8 cellular contexts compared by ENCODE assay signal in the genomic region with DNA sequence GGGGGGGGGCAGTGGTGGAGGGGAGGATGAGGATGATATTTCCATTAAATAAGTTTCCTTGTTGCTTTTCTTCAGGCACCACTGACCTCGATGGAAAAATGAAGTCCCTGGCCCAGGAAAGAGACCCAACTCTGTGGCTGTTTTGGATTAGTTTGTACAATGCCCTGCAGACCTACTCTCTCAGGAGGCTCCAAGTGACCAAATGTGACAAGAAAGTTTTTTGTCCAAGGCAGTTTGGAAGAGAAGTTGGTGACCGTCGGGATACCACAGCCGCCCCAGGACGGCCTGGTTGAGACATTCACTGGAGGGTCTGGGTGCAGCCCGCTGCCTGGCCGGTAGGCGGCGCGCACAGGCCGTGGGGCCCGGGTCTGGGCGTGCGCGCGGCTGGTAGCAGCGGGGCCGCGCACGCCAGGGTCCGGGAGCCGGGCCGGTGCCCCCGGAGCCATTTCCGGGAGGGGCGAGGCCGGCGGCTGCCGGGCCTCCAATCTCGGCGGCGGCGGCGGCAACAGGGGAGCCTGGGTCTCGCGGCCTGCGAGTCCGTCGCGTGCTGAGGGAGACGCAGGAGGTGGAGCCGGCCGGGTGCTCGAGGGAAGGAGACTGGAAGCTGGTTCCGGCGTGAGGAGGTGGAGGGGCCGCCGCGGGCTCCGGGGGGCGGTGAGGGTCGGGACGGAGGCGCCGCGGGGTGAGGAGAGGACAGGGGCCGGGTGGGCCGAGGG. TPM values are rescaled to one million over a fixed set of nuclear protein-coding genes. Genes with fewer than 3 reads are reported as not detected.
DNase-seq lines count a peak whose midpoint lies in the region; ATAC-seq and TF ChIP-seq lines count a peak whose summit lies in the region.

A gene with protein sequence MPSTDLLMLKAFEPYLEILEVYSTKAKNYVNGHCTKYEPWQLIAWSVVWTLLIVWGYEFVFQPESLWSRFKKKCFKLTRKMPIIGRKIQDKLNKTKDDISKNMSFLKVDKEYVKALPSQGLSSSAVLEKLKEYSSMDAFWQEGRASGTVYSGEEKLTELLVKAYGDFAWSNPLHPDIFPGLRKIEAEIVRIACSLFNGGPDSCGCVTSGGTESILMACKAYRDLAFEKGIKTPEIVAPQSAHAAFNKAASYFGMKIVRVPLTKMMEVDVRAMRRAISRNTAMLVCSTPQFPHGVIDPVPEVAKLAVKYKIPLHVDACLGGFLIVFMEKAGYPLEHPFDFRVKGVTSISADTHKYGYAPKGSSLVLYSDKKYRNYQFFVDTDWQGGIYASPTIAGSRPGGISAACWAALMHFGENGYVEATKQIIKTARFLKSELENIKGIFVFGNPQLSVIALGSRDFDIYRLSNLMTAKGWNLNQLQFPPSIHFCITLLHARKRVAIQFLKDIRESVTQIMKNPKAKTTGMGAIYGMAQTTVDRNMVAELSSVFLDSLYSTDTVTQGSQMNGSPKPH (plus strand): TSS at position 445 of the 716 bp plus-strand sequence. CDS start 906 bp downstream, outside the sequence.

- BruUV-seq in Caco-2 (replicated peaks; lab: Mats Ljungman, UMichigan) (TSS peak; percentile 69), Panc1 (replicated peaks; lab: Mats Ljungman, UMichigan) (no TSS peak)

- peaks cover 7% of the 10 kb centered on the region for H3K4me1 Mint-ChIP-seq in Caco-2 (ENCODE audit: low read depth, unreplicated experiment)
- peaks cover 51% of the 10 kb centered on the region for H3K4me1 Mint-ChIP-seq in activated T-cell treated with anti-CD3 and anti-CD28 coated beads, Interleukin-2, amount 50 U/mL, for 72 hours (ENCODE audit: low read depth)

- TF ChIP-seq CTCF in Caco-2 (IDR thresholded peaks at IDR 0.05; ENCODE audit: insufficient read depth in 1 of 2, low read depth in 1 of 2, low read length in 1 of 2, severe bottlenecking in 1 of 2, unreplicated experiment in 1 of 2) (peak; percentile 99 to 100), Panc1 (IDR thresholded peaks at IDR 0.05) (peak; percentile 100), esophagus muscularis mucosa (IDR thresholded peaks at IDR 0.05) (peak; percentile 98 to 100 (median 98))

- no peak for TF ChIP-seq EP300 in esophagus muscularis mucosa (IDR thresholded peaks at IDR 0.05)

- H3K36me3 ChIP-seq in Caco-2 (ENCODE audit: control insufficient read depth, insufficient read depth, low read length) (peaks cover 2% of the 10 kb centered on the region), Panc1 (ENCODE audit: control insufficient read depth, insufficient read depth, low read length) (no peaks in the 10 kb centered on the region; the same call in 1 of the 2 replicates), esophagus muscularis mucosa (peaks cover 0 to 25% (median 6%) of the 10 kb centered on the region in 4 donors)

- H3K4me3 ChIP-seq in Caco-2 (ENCODE audit: low read depth, low read length) (peak within 1 kb of the TSS; percentile 93), Panc1 (ENCODE audit: low read depth in 2 of 2, low read length in 2 of 2) (peak within 1 kb of the TSS; percentile 68 to 89), esophagus muscularis mucosa (peak within 1 kb of the TSS; percentile 83 to 97 (median 86))

- H3K9me3 ChIP-seq in Caco-2 (no peaks in the 10 kb centered on the region), Panc1 (ENCODE audit: control insufficient read depth, insufficient read depth, low read depth, low read length) (no peaks in the 10 kb centered on the region), esophagus muscularis mucosa (no peaks in the 10 kb centered on the region)

- H3K9me3 Mint-ChIP-seq in Caco-2 (ENCODE audit: unreplicated experiment): no peaks in the 10 kb centered on the region
- H3K9me3 Mint-ChIP-seq in activated T-cell treated with anti-CD3 and anti-CD28 coated beads, Interleukin-2, amount 50 U/mL, for 72 hours: no peaks in the 10 kb centered on the region

- in situ Hi-C loops in Panc1 (cut with HindIII; ENCODE audit: low pct_unique_long_range_greater_than_20kb, low sequenced_read_pairs): no loop called here

- ATAC-seq in GM19455 (IDR thresholded peaks at IDR 0.05; ENCODE audit: unreplicated experiment) (peak; percentile 93), Panc1 (peak; percentile 92)
- ATAC-seq in activated T-cell treated with anti-CD3 and anti-CD28 coated beads, Interleukin-2, amount 50 U/mL, for 72 hours (replicated peaks in 1 of 2): peak; percentile 91 to 92

- H3K4me1 ChIP-seq in Caco-2 (peaks cover 5% of the 10 kb centered on the region; the same call in 1 of the 2 replicates), Panc1 (ENCODE audit: control insufficient read depth, insufficient read depth, low read length) (peaks cover 10% of the 10 kb centered on the region; the same call in 1 of the 2 replicates), esophagus muscularis mucosa (peaks cover 9 to 26% (median 18%) of the 10 kb centered on the region in 4 donors)

- no peaks in the 10 kb centered on the region for H3K27me3 ChIP-seq in Caco-2 (replicated peaks; ENCODE audit: control insufficient read depth, insufficient read depth, low read length)
- H3K27me3 ChIP-seq in Panc1 (ENCODE audit: control insufficient read depth, insufficient read depth, low read length): no peaks in the 10 kb centered on the region
- no peaks in the 10 kb centered on the region for H3K27me3 ChIP-seq in esophagus muscularis mucosa

- peak within 1 kb of the TSS; percentile 89 for H3K27ac Mint-ChIP-seq in Caco-2 (ENCODE audit: unreplicated experiment)
- peak within 1 kb of the TSS; percentile 97 for H3K27ac Mint-ChIP-seq in activated T-cell treated with anti-CD3 and anti-CD28 coated beads, Interleukin-2, amount 50 U/mL, for 72 hours

- WGBS in esophagus muscularis mucosa: 3% methylated on average over 28 of the region's 58 CpGs

- H3K27me3 Mint-ChIP-seq in Caco-2 (ENCODE audit: insufficient read depth, unreplicated experiment): no peaks in the 10 kb centered on the region
- H3K27me3 Mint-ChIP-seq in activated T-cell treated with anti-CD3 and anti-CD28 coated beads, Interleukin-2, amount 50 U/mL, for 72 hours (ENCODE audit: low read depth): no peaks in the 10 kb centered on the region

- H3K27ac ChIP-seq in Panc1 (ENCODE audit: low read length) (peak within 1 kb of the TSS; percentile 71), esophagus muscularis mucosa (replicated peaks in 1 of 4) (peak within 1 kb of the TSS; percentile 92 to 98 (median 96))

- POLR2A ChIA-PET in Caco-2 (lab: Charles Lee) (no interaction called here), Panc1 (lab: Charles Lee) (interaction anchor here (0.6 kb wide), 1 partner anchor 62 kb away, joined by 3 read pairs; no protein-coding TSS in a partner anchor)

- DNase-seq in Caco-2 (peak; percentile 92 to 98), HPDE6-E6E7 (ENCODE audit: extremely low spot score) (peak; percentile 89), Panc1 (ENCODE audit: low read depth, low spot score) (peak; percentile 17), esophagus muscularis mucosa (ENCODE audit: extremely low spot score) (peak; percentile 92), myocyte (ENCODE audit: low read depth) (peak; percentile 87)
- peak; percentile 88 to 94 for DNase-seq in activated T-cell treated with anti-CD3 and anti-CD28 coated beads, Interleukin-2, amount 50 U/mL, for 72 hours
- DNase-seq in stimulated activated CD8-positive, alpha-beta memory T cell treated with anti-CD3 and anti-CD28 coated beads, Interleukin-7, amount 100 ng/mL, for 4 hours (ENCODE audit: low read depth in 2 of 2): peak; percentile 63 to 78

- intact Hi-C loops in Caco-2 (cut with micrococcal nuclease; ENCODE audit: unreplicated experiment): loop anchor here (1.0 to 10.0 kb wide), 5 partner anchors 29 to 389 kb away; no protein-coding TSS in a partner anchor
- intact Hi-C loops in Panc1 (cut with micrococcal nuclease; ENCODE audit: unreplicated experiment): loop anchor here (2.0 kb wide), 1 partner anchor 65 kb away; no protein-coding TSS in a partner anchor
- intact Hi-C loops in esophagus muscularis mucosa (cut with DNase I): loop anchor here (2.0 kb wide), 1 partner anchor 65 kb away; no protein-coding TSS in a partner anchor

- CTCF ChIA-PET in Caco-2 (lab: Charles Lee) (interaction anchor here (0.8 to 1.6 kb wide), 2 partner anchors 30 to 72 kb away, joined by 3 to 4 read pairs; no protein-coding TSS in a partner anchor), Panc1 (lab: Charles Lee) (no interaction called here)

- peaks cover 38% of the 10 kb centered on the region for H3K36me3 Mint-ChIP-seq in Caco-2 (ENCODE audit: insufficient read depth, unreplicated experiment)
- peaks cover 9 to 10% of the 10 kb centered on the region in 2 donors for H3K36me3 Mint-ChIP-seq in activated T-cell treated with anti-CD3 and anti-CD28 coated beads, Interleukin-2, amount 50 U/mL, for 72 hours (ENCODE audit: insufficient read depth in 2 of 2)

- peak within 1 kb of the TSS; percentile 96 for H3K4me3 Mint-ChIP-seq in Caco-2 (ENCODE audit: unreplicated experiment)
- H3K4me3 Mint-ChIP-seq in activated T-cell treated with anti-CD3 and anti-CD28 coated beads, Interleukin-2, amount 50 U/mL, for 72 hours: peak within 1 kb of the TSS; percentile 94 to 97

- no peak for TF ChIP-seq POLR2A in esophagus muscularis mucosa (IDR thresholded peaks at IDR 0.05; ENCODE audit: low read depth)

RNA-seq across cellular contexts. Expression of the gene that starts here (rescaled TPM):
- 121 and 127 TPM in 2 replicates for total RNA-seq in Caco-2 (2022)
- 103 TPM for total RNA-seq in Panc1 (2021; ENCODE audit: unreplicated experiment)
- 46.7 TPM for polyA plus RNA-seq in Panc1 (2012; ENCODE audit: insufficient read length)
- 10 to 100 TPM; 61.3 to 77.6 TPM for total RNA-seq in activated T-cell treated with anti-CD3 and anti-CD28 coated beads, Interleukin-2, amount 50 U/mL, for 72 hours
- 10 to 100 TPM; 12.9 to 31.0 (median 21.3) TPM for total RNA-seq in esophagus muscularis mucosa
- 19.8 and 27.7 TPM in 2 replicates for total RNA-seq in myocyte
- 39.4 TPM for polyA plus RNA-seq in myocyte (2012)

Comparison
In these comparisons a context has a peak if more than half of its experiments do, and no peak if none do; other contexts are left out.
1. Peak in every context shown above with its lines: DNase-seq, ATAC-seq, H3K4me3 ChIP-seq and H3K27ac ChIP-seq.
2. DNase-seq: peak in every context shown above with its lines; median percentile 95 in Caco-2; 92 in esophagus muscularis mucosa; 91 in activated T-cell treated with anti-CD3 and anti-CD28 coated beads, Interleukin-2, amount 50 U/mL, for 72 hours; 89 in HPDE6-E6E7; 87 in myocyte; 70 in stimulated activated CD8-positive, alpha-beta memory T cell treated with anti-CD3 and anti-CD28 coated beads, Interleukin-7, amount 100 ng/mL, for 4 hours; 17 in Panc1.